1 cellular context compared by ENCODE assay signal in genomic region chr5:39100851-39101396, GRCh38.
TF ChIP-seq lines count a peak whose summit lies in the region.

No MANE protein-coding gene starts in this region.

TF ChIP-seq in K562, 482 proteins besides CTCF, POLR2A, EP300 and RAD21 (continued from another document and continues in another):
- TF ChIP-seq ZNF592 (IDR thresholded peaks at IDR 0.05) = peak; percentile 37; the same call in 1 of the 2 replicates
- TF ChIP-seq FUS (optimal IDR thresholded peaks at IDR 0.05; ENCODE audit: low read depth, low read length) = no peak
- TF ChIP-seq ZFPM2 (CRISPR knock-in tag; IDR thresholded peaks at IDR 0.05) = no peak
- TF ChIP-seq SP2 (IDR thresholded peaks at IDR 0.05; ENCODE audit: extremely low read depth, low read depth, low read length, poor library complexity, severe bottlenecking) = no peak
- TF ChIP-seq SMARCE1 (IDR thresholded peaks at IDR 0.05) = 0 out of 2 replicates have a peak, but pooled peaks have one; percentile 29
- TF ChIP-seq ARID3A (IDR thresholded peaks at IDR 0.05; ENCODE audit: borderline replicate concordance, low read depth, low read length) = no peak
- TF ChIP-seq AFF1 (IDR thresholded peaks at IDR 0.05; ENCODE audit: low read depth in 1 of 2, partially characterized antibody in 2 of 2) = no peak
- no peak for TF ChIP-seq ZMIZ1 (IDR thresholded peaks at IDR 0.05; ENCODE audit: low read depth in 2 of 2, low read length in 2 of 2)
- peak; percentile 45 for TF ChIP-seq MEIS2 (IDR thresholded peaks at IDR 0.05; ENCODE audit: partially characterized antibody)
- TF ChIP-seq BHLHE40 (IDR thresholded peaks at IDR 0.05; ENCODE audit: low read length) = no peak
- TF ChIP-seq NFE2L1 (tag; IDR thresholded peaks at IDR 0.05; ENCODE audit: borderline replicate concordance, low read depth) = no peak
- TF ChIP-seq ZNF23 (CRISPR knock-in tag; IDR thresholded peaks at IDR 0.05) = no peak
- peak; percentile 23; the same call in 1 of the 2 replicates for TF ChIP-seq SMARCA4 (IDR thresholded peaks at IDR 0.05)
- TF ChIP-seq PTTG1 (tag; IDR thresholded peaks at IDR 0.05; ENCODE audit: low read depth) = no peak
- no peak for TF ChIP-seq ZNF311 (CRISPR knock-in tag; IDR thresholded peaks at IDR 0.05)
- TF ChIP-seq SIN3A (IDR thresholded peaks at IDR 0.05; ENCODE audit: borderline replicate concordance in 2 of 2, control insufficient read depth in 1 of 2, low read depth in 2 of 2, low read length in 2 of 2) = no peak
- TF ChIP-seq ELF4 (CRISPR knock-in tag; IDR thresholded peaks at IDR 0.05) = no peak
- no peak for TF ChIP-seq HMGXB4 (CRISPR knock-in tag; IDR thresholded peaks at IDR 0.05)
- no peak for TF ChIP-seq SETDB1 (IDR thresholded peaks at IDR 0.05; ENCODE audit: low read length)
- no peak for TF ChIP-seq CTCFL (IDR thresholded peaks at IDR 0.05; ENCODE audit: borderline replicate concordance, insufficient read depth, low read depth, low read length, poor library complexity, severe bottlenecking)
- peak; percentile 6; the same call in 1 of the 2 replicates for TF ChIP-seq CXXC5 (CRISPR knock-in tag; IDR thresholded peaks at IDR 0.05)
- no peak for TF ChIP-seq XRCC5 (IDR thresholded peaks at IDR 0.05; ENCODE audit: low read depth, low read length)
- TF ChIP-seq RBFOX2 (IDR thresholded peaks at IDR 0.05; ENCODE audit: low read depth, low read length) = no peak
- TF ChIP-seq C11orf30 (IDR thresholded peaks at IDR 0.05; ENCODE audit: low read depth) = peak; percentile 38; the same call in 1 of the 2 replicates
- no peak for TF ChIP-seq DEAF1 (CRISPR knock-in tag; IDR thresholded peaks at IDR 0.05)
- peak; percentile 54; the same call in 1 of the 2 replicates for TF ChIP-seq JUND (IDR thresholded peaks at IDR 0.05; ENCODE audit: borderline replicate concordance, low read depth, low read length)
- TF ChIP-seq JUND (tag; IDR thresholded peaks at IDR 0.05; ENCODE audit: borderline replicate concordance, low read depth, low read length) = peak; percentile 28; the same call in 1 of the 3 replicates
- TF ChIP-seq NBN (IDR thresholded peaks at IDR 0.05; ENCODE audit: low read depth) = no peak
- TF ChIP-seq ZNF445 (CRISPR knock-in tag; IDR thresholded peaks at IDR 0.05; ENCODE audit: low read depth) = no peak
- TF ChIP-seq FOXA3 (CRISPR knock-in tag; conservative IDR thresholded peaks at IDR 0.05 in 1 of 2, IDR thresholded peaks at IDR 0.05 in 1 of 2) = 0 out of 4 replicates have a peak, but pooled peaks of 1 of the 2 experiments have one; percentile 19
- peak; percentile 25; the same call in 1 of the 2 replicates for TF ChIP-seq MAFK (IDR thresholded peaks at IDR 0.05; ENCODE audit: low read length)
- no peak for TF ChIP-seq ZNF280B (CRISPR knock-in tag; IDR thresholded peaks at IDR 0.05)
- TF ChIP-seq TAF1 (IDR thresholded peaks at IDR 0.05; ENCODE audit: control insufficient read depth, extremely low read depth, insufficient read depth, low read length, severe bottlenecking) = no peak
- TF ChIP-seq MAFF (IDR thresholded peaks at IDR 0.05; ENCODE audit: low read length) = no peak
- no peak for TF ChIP-seq HNRNPK (IDR thresholded peaks at IDR 0.05; ENCODE audit: low read depth, low read length, poor library complexity, severe bottlenecking)
- TF ChIP-seq EP400 (IDR thresholded peaks at IDR 0.05) = no peak
- no peak for TF ChIP-seq SNRNP70 (optimal IDR thresholded peaks at IDR 0.05; ENCODE audit: low read depth, low read length)
- no peak for TF ChIP-seq ZNF253 (CRISPR knock-in tag; conservative IDR thresholded peaks at IDR 0.05)
- TF ChIP-seq SIX5 (IDR thresholded peaks at IDR 0.05; ENCODE audit: borderline replicate concordance in 1 of 2, insufficient read depth in 1 of 2, low read depth in 1 of 2, low read length in 2 of 2) = no peak
- TF ChIP-seq RBM34 (IDR thresholded peaks at IDR 0.05; ENCODE audit: borderline replicate concordance, insufficient read depth, low read length) = no peak
- TF ChIP-seq ZBTB17 (CRISPR knock-in tag; IDR thresholded peaks at IDR 0.05) = 0 out of 2 replicates have a peak, but pooled peaks have one; percentile 36
